1 cellular context compared by ENCODE assay signal in the genomic region with DNA sequence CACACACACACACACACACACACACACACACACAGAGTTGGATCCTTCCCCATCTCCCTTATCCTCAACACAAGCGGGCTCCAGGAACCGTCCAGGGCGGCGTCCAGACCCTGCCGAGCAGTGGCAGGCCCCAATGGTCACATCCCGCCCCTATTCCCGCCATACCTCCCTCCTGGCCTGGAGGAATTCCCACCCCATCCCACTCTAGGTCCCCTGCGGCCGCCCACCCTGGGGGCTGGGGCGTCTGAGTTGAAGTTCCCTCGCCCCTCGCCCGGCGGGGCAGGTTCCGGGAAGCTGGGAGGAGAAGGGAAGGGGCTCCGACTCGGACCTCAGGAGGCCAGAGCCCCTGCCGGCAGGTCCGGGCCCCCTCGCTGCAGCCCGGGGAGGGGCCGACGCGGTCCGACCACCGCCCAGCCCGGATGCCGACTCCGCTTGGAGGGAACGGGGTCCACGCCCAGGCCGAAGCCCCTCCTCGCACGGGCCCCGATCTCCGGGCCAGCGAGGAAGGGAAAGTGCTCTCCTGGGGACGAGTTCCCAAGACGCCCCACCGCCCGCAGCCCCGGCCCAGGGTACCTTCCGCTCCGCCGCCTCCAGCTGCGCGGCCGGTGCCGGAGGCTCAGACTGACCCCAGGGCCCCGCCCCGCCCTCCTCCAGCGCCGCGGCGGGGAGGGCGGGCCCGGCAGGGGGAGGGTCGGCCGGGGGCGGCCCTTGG.
TF ChIP-seq lines count a peak whose summit lies in the region.

A gene (minus strand): TSS at position 623 of the 712 bp plus-strand sequence. CDS start 3,328 bp downstream, outside the sequence.

TF ChIP-seq in K562, 482 proteins besides CTCF, POLR2A, EP300 and RAD21 (continued from another document and continues in another):
- TF ChIP-seq, protein P1, sequence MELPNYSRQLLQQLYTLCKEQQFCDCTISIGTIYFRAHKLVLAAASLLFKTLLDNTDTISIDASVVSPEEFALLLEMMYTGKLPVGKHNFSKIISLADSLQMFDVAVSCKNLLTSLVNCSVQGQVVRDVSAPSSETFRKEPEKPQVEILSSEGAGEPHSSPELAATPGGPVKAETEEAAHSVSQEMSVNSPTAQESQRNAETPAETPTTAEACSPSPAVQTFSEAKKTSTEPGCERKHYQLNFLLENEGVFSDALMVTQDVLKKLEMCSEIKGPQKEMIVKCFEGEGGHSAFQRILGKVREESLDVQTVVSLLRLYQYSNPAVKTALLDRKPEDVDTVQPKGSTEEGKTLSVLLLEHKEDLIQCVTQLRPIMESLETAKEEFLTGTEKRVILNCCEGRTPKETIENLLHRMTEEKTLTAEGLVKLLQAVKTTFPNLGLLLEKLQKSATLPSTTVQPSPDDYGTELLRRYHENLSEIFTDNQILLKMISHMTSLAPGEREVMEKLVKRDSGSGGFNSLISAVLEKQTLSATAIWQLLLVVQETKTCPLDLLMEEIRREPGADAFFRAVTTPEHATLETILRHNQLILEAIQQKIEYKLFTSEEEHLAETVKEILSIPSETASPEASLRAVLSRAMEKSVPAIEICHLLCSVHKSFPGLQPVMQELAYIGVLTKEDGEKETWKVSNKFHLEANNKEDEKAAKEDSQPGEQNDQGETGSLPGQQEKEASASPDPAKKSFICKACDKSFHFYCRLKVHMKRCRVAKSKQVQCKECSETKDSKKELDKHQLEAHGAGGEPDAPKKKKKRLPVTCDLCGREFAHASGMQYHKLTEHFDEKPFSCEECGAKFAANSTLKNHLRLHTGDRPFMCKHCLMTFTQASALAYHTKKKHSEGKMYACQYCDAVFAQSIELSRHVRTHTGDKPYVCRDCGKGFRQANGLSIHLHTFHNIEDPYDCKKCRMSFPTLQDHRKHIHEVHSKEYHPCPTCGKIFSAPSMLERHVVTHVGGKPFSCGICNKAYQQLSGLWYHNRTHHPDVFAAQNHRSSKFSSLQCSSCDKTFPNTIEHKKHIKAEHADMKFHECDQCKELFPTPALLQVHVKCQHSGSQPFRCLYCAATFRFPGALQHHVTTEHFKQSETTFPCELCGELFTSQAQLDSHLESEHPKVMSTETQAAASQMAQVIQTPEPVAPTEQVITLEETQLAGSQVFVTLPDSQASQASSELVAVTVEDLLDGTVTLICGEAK (IDR thresholded peaks at IDR 0.05), result peak; percentile 33; the same call in 1 of the 2 replicates
- TF ChIP-seq, protein P1 (CRISPR knock-in tag; IDR thresholded peaks at IDR 0.05), result no peak
- TF ChIP-seq NFIX (CRISPR knock-in tag; IDR thresholded peaks at IDR 0.05; ENCODE audit: low read depth) (no peak), PHB2 (IDR thresholded peaks at IDR 0.05; ENCODE audit: low read depth) (0 out of 2 replicates have a peak, but pooled peaks have one; percentile 29), ZNF589 (CRISPR knock-in tag; IDR thresholded peaks at IDR 0.05; ENCODE audit: low read depth) (no peak), NRF1 (conservative IDR thresholded peaks at IDR 0.05 in 1 of 2, IDR thresholded peaks at IDR 0.05 in 1 of 2) (peak; percentile 45 to 55; a peak in 2 of 4 replicates), ELF4 (CRISPR knock-in tag; IDR thresholded peaks at IDR 0.05) (peak; percentile 55; the same call in 1 of the 2 replicates), PCBP1 (IDR thresholded peaks at IDR 0.05; ENCODE audit: low read depth, low read length, poor library complexity, severe bottlenecking) (peak; percentile 18), HIVEP1 (CRISPR knock-in tag; IDR thresholded peaks at IDR 0.05) (no peak), ZNF431 (CRISPR knock-in tag; IDR thresholded peaks at IDR 0.05) (no peak), HNRNPL (IDR thresholded peaks at IDR 0.05; ENCODE audit: low read depth, low read length) (no peak), GABPA (tag; conservative IDR thresholded peaks at IDR 0.05; ENCODE audit: low read depth) (peak; percentile 38; the same call in 1 of the 2 replicates), MECOM (CRISPR knock-in tag; IDR thresholded peaks at IDR 0.05) (0 out of 2 replicates have a peak, but pooled peaks have one; percentile 8), SAFB (IDR thresholded peaks at IDR 0.05; ENCODE audit: borderline replicate concordance, low read depth, low read length) (no peak), OTX1 (CRISPR knock-in tag; IDR thresholded peaks at IDR 0.05) (0 out of 2 replicates have a peak, but pooled peaks have one; percentile 65), ZNF324 (CRISPR knock-in tag; IDR thresholded peaks at IDR 0.05) (no peak), ZFX (CRISPR knock-in tag; IDR thresholded peaks at IDR 0.05) (peak; percentile 38), ASH1L (IDR thresholded peaks at IDR 0.05; ENCODE audit: borderline replicate concordance, low read depth, partially characterized antibody) (no peak), FOXP1 (CRISPR knock-in tag; IDR thresholded peaks at IDR 0.05) (0 out of 2 replicates have a peak, but pooled peaks have one; percentile 18), PTTG1 (tag; IDR thresholded peaks at IDR 0.05; ENCODE audit: low read depth) (no peak), HLTF (IDR thresholded peaks at IDR 0.05) (0 out of 2 replicates have a peak, but pooled peaks have one; percentile 47), PTBP1 (IDR thresholded peaks at IDR 0.05; ENCODE audit: low read depth, low read length) (no peak), CREB1 (IDR thresholded peaks at IDR 0.05) (no peak), CREB1 (CRISPR knock-in tag; IDR thresholded peaks at IDR 0.05) (0 out of 2 replicates have a peak, but pooled peaks have one; percentile 3), PURB (CRISPR knock-in tag; IDR thresholded peaks at IDR 0.05; ENCODE audit: low read depth) (no peak)
- TF ChIP-seq, protein P2, sequence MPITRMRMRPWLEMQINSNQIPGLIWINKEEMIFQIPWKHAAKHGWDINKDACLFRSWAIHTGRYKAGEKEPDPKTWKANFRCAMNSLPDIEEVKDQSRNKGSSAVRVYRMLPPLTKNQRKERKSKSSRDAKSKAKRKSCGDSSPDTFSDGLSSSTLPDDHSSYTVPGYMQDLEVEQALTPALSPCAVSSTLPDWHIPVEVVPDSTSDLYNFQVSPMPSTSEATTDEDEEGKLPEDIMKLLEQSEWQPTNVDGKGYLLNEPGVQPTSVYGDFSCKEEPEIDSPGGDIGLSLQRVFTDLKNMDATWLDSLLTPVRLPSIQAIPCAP (CRISPR knock-in tag; IDR thresholded peaks at IDR 0.05; ENCODE audit: borderline replicate concordance), result no peak
- TF ChIP-seq, protein P3, sequence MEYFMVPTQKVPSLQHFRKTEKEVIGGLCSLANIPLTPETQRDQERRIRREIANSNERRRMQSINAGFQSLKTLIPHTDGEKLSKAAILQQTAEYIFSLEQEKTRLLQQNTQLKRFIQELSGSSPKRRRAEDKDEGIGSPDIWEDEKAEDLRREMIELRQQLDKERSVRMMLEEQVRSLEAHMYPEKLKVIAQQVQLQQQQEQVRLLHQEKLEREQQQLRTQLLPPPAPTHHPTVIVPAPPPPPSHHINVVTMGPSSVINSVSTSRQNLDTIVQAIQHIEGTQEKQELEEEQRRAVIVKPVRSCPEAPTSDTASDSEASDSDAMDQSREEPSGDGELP (CRISPR knock-in tag; IDR thresholded peaks at IDR 0.05; ENCODE audit: borderline replicate concordance), result peak; percentile 94
- TF ChIP-seq, protein P4, sequence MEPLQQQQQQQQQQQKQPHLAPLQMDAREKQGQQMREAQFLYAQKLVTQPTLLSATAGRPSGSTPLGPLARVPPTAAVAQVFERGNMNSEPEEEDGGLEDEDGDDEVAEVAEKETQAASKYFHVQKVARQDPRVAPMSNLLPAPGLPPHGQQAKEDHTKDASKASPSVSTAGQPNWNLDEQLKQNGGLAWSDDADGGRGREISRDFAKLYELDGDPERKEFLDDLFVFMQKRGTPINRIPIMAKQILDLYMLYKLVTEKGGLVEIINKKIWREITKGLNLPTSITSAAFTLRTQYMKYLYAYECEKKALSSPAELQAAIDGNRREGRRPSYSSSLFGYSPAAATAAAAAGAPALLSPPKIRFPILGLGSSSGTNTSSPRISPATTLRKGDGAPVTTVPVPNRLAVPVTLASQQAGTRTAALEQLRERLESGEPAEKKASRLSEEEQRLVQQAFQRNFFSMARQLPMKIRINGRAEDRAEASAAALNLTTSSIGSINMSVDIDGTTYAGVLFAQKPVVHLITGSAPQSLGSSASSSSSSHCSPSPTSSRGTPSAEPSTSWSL (CRISPR knock-in tag; IDR thresholded peaks at IDR 0.05; ENCODE audit: borderline replicate concordance), result no peak
- TF ChIP-seq, protein P5, sequence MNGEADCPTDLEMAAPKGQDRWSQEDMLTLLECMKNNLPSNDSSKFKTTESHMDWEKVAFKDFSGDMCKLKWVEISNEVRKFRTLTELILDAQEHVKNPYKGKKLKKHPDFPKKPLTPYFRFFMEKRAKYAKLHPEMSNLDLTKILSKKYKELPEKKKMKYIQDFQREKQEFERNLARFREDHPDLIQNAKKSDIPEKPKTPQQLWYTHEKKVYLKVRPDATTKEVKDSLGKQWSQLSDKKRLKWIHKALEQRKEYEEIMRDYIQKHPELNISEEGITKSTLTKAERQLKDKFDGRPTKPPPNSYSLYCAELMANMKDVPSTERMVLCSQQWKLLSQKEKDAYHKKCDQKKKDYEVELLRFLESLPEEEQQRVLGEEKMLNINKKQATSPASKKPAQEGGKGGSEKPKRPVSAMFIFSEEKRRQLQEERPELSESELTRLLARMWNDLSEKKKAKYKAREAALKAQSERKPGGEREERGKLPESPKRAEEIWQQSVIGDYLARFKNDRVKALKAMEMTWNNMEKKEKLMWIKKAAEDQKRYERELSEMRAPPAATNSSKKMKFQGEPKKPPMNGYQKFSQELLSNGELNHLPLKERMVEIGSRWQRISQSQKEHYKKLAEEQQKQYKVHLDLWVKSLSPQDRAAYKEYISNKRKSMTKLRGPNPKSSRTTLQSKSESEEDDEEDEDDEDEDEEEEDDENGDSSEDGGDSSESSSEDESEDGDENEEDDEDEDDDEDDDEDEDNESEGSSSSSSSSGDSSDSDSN (IDR thresholded peaks at IDR 0.05; ENCODE audit: borderline replicate concordance in 1 of 2, low read depth in 2 of 2, low read length in 2 of 2), result peak in 1 of 2 experiments; percentile 87; a peak in 2 of 4 replicates
- TF ChIP-seq, protein P6, sequence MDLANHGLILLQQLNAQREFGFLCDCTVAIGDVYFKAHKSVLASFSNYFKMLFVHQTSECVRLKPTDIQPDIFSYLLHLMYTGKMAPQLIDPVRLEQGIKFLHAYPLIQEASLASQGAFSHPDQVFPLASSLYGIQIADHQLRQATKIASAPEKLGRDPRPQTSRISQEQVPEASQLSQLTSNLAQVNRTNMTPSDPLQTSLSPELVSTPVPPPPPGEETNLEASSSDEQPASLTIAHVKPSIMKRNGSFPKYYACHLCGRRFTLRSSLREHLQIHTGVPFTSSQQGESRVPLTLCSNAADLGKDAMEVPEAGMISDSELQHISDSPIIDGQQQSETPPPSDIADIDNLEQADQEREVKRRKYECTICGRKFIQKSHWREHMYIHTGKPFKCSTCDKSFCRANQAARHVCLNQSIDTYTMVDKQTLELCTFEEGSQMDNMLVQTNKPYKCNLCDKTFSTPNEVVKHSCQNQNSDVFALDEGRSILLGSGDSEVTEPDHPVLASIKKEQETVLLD (IDR thresholded peaks at IDR 0.05), result no peak
- TF ChIP-seq, protein P7, sequence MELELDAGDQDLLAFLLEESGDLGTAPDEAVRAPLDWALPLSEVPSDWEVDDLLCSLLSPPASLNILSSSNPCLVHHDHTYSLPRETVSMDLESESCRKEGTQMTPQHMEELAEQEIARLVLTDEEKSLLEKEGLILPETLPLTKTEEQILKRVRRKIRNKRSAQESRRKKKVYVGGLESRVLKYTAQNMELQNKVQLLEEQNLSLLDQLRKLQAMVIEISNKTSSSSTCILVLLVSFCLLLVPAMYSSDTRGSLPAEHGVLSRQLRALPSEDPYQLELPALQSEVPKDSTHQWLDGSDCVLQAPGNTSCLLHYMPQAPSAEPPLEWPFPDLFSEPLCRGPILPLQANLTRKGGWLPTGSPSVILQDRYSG (tag; conservative IDR thresholded peaks at IDR 0.05; ENCODE audit: low read depth), result no peak
- TF ChIP-seq, protein P8, sequence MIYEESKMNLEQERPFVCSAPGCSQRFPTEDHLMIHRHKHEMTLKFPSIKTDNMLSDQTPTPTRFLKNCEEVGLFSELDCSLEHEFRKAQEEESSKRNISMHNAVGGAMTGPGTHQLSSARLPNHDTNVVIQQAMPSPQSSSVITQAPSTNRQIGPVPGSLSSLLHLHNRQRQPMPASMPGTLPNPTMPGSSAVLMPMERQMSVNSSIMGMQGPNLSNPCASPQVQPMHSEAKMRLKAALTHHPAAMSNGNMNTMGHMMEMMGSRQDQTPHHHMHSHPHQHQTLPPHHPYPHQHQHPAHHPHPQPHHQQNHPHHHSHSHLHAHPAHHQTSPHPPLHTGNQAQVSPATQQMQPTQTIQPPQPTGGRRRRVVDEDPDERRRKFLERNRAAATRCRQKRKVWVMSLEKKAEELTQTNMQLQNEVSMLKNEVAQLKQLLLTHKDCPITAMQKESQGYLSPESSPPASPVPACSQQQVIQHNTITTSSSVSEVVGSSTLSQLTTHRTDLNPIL (CRISPR knock-in tag; IDR thresholded peaks at IDR 0.05), result no peak
- TF ChIP-seq, protein P9, sequence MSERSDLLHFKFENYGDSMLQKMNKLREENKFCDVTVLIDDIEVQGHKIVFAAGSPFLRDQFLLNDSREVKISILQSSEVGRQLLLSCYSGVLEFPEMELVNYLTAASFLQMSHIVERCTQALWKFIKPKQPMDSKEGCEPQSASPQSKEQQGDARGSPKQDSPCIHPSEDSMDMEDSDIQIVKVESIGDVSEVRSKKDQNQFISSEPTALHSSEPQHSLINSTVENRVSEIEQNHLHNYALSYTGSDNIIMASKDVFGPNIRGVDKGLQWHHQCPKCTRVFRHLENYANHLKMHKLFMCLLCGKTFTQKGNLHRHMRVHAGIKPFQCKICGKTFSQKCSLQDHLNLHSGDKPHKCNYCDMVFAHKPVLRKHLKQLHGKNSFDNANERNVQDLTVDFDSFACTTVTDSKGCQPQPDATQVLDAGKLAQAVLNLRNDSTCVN (CRISPR knock-in tag; IDR thresholded peaks at IDR 0.05), result peak; percentile 88; the same call in 1 of the 2 replicates
